Comparison of ENCODE assay signal across 23 cellular contexts in the genomic region with DNA sequence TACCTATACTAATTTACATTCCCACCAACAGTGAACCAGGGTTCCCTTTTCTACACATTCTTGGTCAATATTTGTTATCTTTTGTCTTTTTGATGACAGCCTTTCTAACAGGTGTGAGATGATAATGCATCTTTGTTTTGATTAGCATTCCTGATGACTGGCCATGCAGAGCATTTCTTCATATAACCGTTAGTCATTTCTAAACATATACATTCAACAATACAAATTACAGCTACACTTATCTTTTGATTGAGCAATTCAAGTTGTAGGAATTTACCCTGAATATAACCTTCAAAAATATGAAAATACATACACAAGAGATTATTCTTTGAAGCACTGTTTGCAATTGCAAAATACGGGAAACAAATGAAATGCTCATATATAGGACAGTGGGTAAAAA.
DNase-seq lines count a peak whose midpoint lies in the region; ATAC-seq and TF ChIP-seq lines count a peak whose summit lies in the region.
"Had no signal": no experiment of that assay in that cellular context is flagged by ENCODE, and none has a peak within 500 bp of the region (broad histone marks: within the 10 kb centered on the region; RNA-seq: fewer than 3 reads in every experiment).

No MANE protein-coding gene starts in this region.

- peak overlapping the region; percentile 21; the same call in 1 of the 2 replicates for H3K27ac ChIP-seq in SJCRH30
- H3K27ac ChIP-seq: A549, left lung, psoas muscle, SK-N-MC had no signal

- DNase-seq in A172 (ENCODE audit: low spot score) (peak; percentile 8), HS-5 (ENCODE audit: low read depth) (peak; percentile 82), SJCRH30 (peak in 1 of 2 experiments; percentile 34), fibroblast of the aortic adventitia (ENCODE audit: low read depth) (peak; percentile 42), islet precursor cell (no peak), ACHN (no peak)
- DNase-seq in stimulated activated CD4-positive, alpha-beta T cell treated with anti-CD3 and anti-CD28 coated beads, Interleukin-4, amount 100 ng/mL, for 4 hours: no peak
- DNase-seq: activated CD4-positive, alpha-beta T cell treated with anti-CD3 and anti-CD28 coated beads for 4 hours; activated naive CD4-positive, alpha-beta T cell treated with Interleukin-2 at 50 U/mL for 16 hours; activated T-cell treated with anti-CD3 and anti-CD28 coated beads, Interleukin-2, amount 50 U/mL, for 72 hours; central memory CD4-positive, alpha-beta T cell; DND-41; KBM-7; left lung; naive B cell; NCI-H1436 treated with DMSO at 0.1 percent for 48 hours; NCI-H510A treated with DMSO at 0.1 percent for 48 hours; nucleus accumbens; psoas muscle; T-helper 17 cell had no signal

- TF ChIP-seq CTCF in fibroblast of the aortic adventitia (IDR thresholded peaks at IDR 0.05; ENCODE audit: insufficient read depth, low read length): no peak

- no peaks in the 10 kb centered on the region for H3K9me3 ChIP-seq in SJCRH30 (replicated peaks)
- H3K9me3 ChIP-seq: A549, left lung, psoas muscle had no signal

- ATAC-seq in GM21360 (IDR thresholded peaks at IDR 0.05; ENCODE audit: unreplicated experiment): no peak
- ATAC-seq: A549; activated T-cell treated with anti-CD3 and anti-CD28 coated beads, Interleukin-2, amount 50 U/mL, for 72 hours; left lung; psoas muscle; T-helper 17 cell had no signal

- in situ Hi-C loops in ACHN (cut with HindIII; ENCODE audit: low pct_ligation_motif_present, low pct_unique_long_range_greater_than_20kb, low sequenced_read_pairs): no loop called here

- H3K4me3 ChIP-seq in SJCRH30 (no peak overlapping the region), fibroblast of the aortic adventitia (ENCODE audit: low read depth, low read length) (no peak overlapping the region)
- H3K4me3 ChIP-seq: A549, left lung, psoas muscle, SK-N-MC had no signal

- H3K4me1 ChIP-seq in SJCRH30: peaks cover 12% of the 10 kb centered on the region
- H3K4me1 ChIP-seq: A549, left lung, psoas muscle had no signal

- peaks cover 2% of the 10 kb centered on the region; the same call in 1 of the 2 replicates for H3K36me3 ChIP-seq in SJCRH30
- H3K36me3 ChIP-seq: left lung had no signal

- H3K27me3 ChIP-seq in SJCRH30: no peaks in the 10 kb centered on the region; the same call in 1 of the 2 replicates
- H3K27me3 ChIP-seq: left lung had no signal

Comparison
In these comparisons a context has a peak if more than half of its experiments do, and no peak if none do; other contexts are left out.
1. DNase-seq: peak in A172 (single experiment), HS-5 (single experiment) and fibroblast of the aortic adventitia (single experiment); none in stimulated activated CD4-positive, alpha-beta T cell treated with anti-CD3 and anti-CD28 coated beads, Interleukin-4, amount 100 ng/mL, for 4 hours (0 of 2), islet precursor cell (single experiment) and ACHN (single experiment).